Comparison of ENCODE assay signal across 9 cellular contexts in genomic region chr2:8584174-8585066, GRCh38.
A peak's percentile ranks its signal among the peaks of the same experiment; 100 is the strongest.
DNase-seq lines count a peak whose midpoint lies in the region; ATAC-seq and TF ChIP-seq lines count a peak whose summit lies in the region.
"Had no signal": no experiment of that assay in that cellular context is flagged by ENCODE, and none has a peak within 500 bp of the region (broad histone marks: within the 10 kb centered on the region; RNA-seq: fewer than 3 reads in every experiment).

No MANE protein-coding gene starts in this region.

- no peaks in the 10 kb centered on the region for H3K79me2 ChIP-seq in OCI-LY1 (ENCODE audit: insufficient read depth, low read length)

- CTCF ChIA-PET in CD4-positive, alpha-beta T cell (lab: Charles Lee): no interaction called here

- no peaks in the 10 kb centered on the region for H3K36me3 ChIP-seq in OCI-LY1 (ENCODE audit: insufficient read depth, low read length)
- H3K36me3 ChIP-seq: left lung had no signal

- no peaks in the 10 kb centered on the region for H3K9me3 ChIP-seq in CD4-positive, alpha-beta T cell (ENCODE audit: control insufficient read depth, low read length)
- H3K9me3 ChIP-seq in OCI-LY1 (ENCODE audit: low read length): no peaks in the 10 kb centered on the region
- no peaks in the 10 kb centered on the region for H3K9me3 ChIP-seq in right cardiac atrium (ENCODE audit: control insufficient read depth, low read length)
- H3K9me3 ChIP-seq: left lung had no signal

- no peaks in the 10 kb centered on the region; the same call in 1 of the 2 replicates for H3F3A ChIP-seq in OCI-LY1 (ENCODE audit: insufficient read depth, low read length)

- H2AFZ ChIP-seq in OCI-LY1 (ENCODE audit: low read length): no peak overlapping the region

- H3K27ac Mint-ChIP-seq in CD4-positive, alpha-beta T cell: no peak overlapping the region
- peak overlapping the region; percentile 93 for H3K27ac Mint-ChIP-seq in progenitor cell of endocrine pancreas

- H3K36me3 Mint-ChIP-seq in CD4-positive, alpha-beta T cell (ENCODE audit: low read depth): no peaks in the 10 kb centered on the region
- no peaks in the 10 kb centered on the region for H3K36me3 Mint-ChIP-seq in progenitor cell of endocrine pancreas (ENCODE audit: insufficient read depth)

- no peak for TF ChIP-seq CTCF in CD4-positive, alpha-beta T cell (IDR thresholded peaks at IDR 0.05)
- TF ChIP-seq CTCF in OCI-LY1 (IDR thresholded peaks at IDR 0.05; ENCODE audit: low read length) (no peak), progenitor cell of endocrine pancreas (IDR thresholded peaks at IDR 0.05; ENCODE audit: unreplicated experiment) (no peak)

- no peak overlapping the region for H3K27ac ChIP-seq in CD4-positive, alpha-beta T cell (ENCODE audit: low read depth, low read length)
- H3K27ac ChIP-seq in OCI-LY1 (ENCODE audit: low read depth, low read length, poor library complexity, severe bottlenecking): peak overlapping the region; percentile 85
- peak overlapping the region; percentile 48 for H3K27ac ChIP-seq in right cardiac atrium (ENCODE audit: low read length)

- peak overlapping the region; percentile 55 for H3K4me3 ChIP-seq in OCI-LY1 (ENCODE audit: low read depth, low read length, poor library complexity, severe bottlenecking)
- H3K4me3 ChIP-seq in right cardiac atrium (ENCODE audit: low read length): no peak overlapping the region

- no peaks in the 10 kb centered on the region for H4K20me1 ChIP-seq in OCI-LY1 (ENCODE audit: insufficient read depth, low read length)

- intact Hi-C loops in CD4-positive, alpha-beta T cell (cut with DNase I, micrococcal nuclease): no loop called here
- intact Hi-C loops in right cardiac atrium (cut with DNase I): loop anchor here in 1 of 4 donors (5.0 kb wide), 1 partner anchor 93 kb away; no protein-coding TSS in a partner anchor

- peak in 1 of 10 experiments; percentile 32 for DNase-seq in CD4-positive, alpha-beta T cell
- DNase-seq in right cardiac atrium (peak in 1 of 3 donors; percentile 55), progenitor cell of endocrine pancreas (ENCODE audit: low spot score, unreplicated experiment) (no peak), AML-193 (lab: John Stamatoyannopoulos, UW) (no peak), NCI-H2029 (lab: John Stamatoyannopoulos, UW) (no peak)

- H3K4me2 ChIP-seq in OCI-LY1 (ENCODE audit: low read length): peak overlapping the region; percentile 63

- H3K4me1 ChIP-seq in OCI-LY1 (ENCODE audit: insufficient read depth, low read length, severe bottlenecking) (peaks cover 76% of the 10 kb centered on the region), right cardiac atrium (ENCODE audit: control insufficient read depth, insufficient read depth, low read length) (peaks cover 12% of the 10 kb centered on the region)

- peak overlapping the region; percentile 62 for H3K9ac ChIP-seq in OCI-LY1 (ENCODE audit: low read length)

- POLR2A ChIA-PET in CD4-positive, alpha-beta T cell (lab: Charles Lee): interaction anchor here (0.9 kb wide), 1 partner anchor 98 kb away, joined by 3 read pairs; the partner anchor contains the start of gene ID2

- H3K27me3 ChIP-seq in CD4-positive, alpha-beta T cell (ENCODE audit: control insufficient read depth, insufficient read depth, low read length): no peaks in the 10 kb centered on the region
- H3K27me3 ChIP-seq in OCI-LY1 (ENCODE audit: insufficient read depth, low read length): no peaks in the 10 kb centered on the region
- H3K27me3 ChIP-seq in right cardiac atrium (ENCODE audit: control insufficient read depth, insufficient read depth): no peaks in the 10 kb centered on the region
- H3K27me3 ChIP-seq: left lung had no signal

- no peaks in the 10 kb centered on the region for H3K9me3 Mint-ChIP-seq in CD4-positive, alpha-beta T cell
- H3K9me3 Mint-ChIP-seq in progenitor cell of endocrine pancreas (ENCODE audit: low read depth): no peaks in the 10 kb centered on the region

- peaks cover 4% of the 10 kb centered on the region for H3K27me3 Mint-ChIP-seq in CD4-positive, alpha-beta T cell
- peaks cover 3% of the 10 kb centered on the region for H3K27me3 Mint-ChIP-seq in progenitor cell of endocrine pancreas

- 69% methylated on average over 29 of the region's 29 CpGs for WGBS in right cardiac atrium

- H3K9me2 ChIP-seq in OCI-LY1 (ENCODE audit: low read depth, low read length): no peaks in the 10 kb centered on the region

- ATAC-seq in CD4-positive, alpha-beta T cell (ENCODE audit: poor library complexity): no peak
- ATAC-seq in right cardiac atrium (no peak), HG02623 (IDR thresholded peaks at IDR 0.05; ENCODE audit: unreplicated experiment) (no peak), GM19455 (IDR thresholded peaks at IDR 0.05; ENCODE audit: unreplicated experiment) (no peak)

- H3K4me3 Mint-ChIP-seq in CD4-positive, alpha-beta T cell: peak overlapping the region; percentile 60
- H3K4me3 Mint-ChIP-seq in progenitor cell of endocrine pancreas (ENCODE audit: low read depth): peak overlapping the region; percentile 27

- H3K4me1 Mint-ChIP-seq in CD4-positive, alpha-beta T cell (ENCODE audit: low read depth): peaks cover 19% of the 10 kb centered on the region
- H3K4me1 Mint-ChIP-seq in progenitor cell of endocrine pancreas (ENCODE audit: low read depth): peaks cover 11% of the 10 kb centered on the region
